Comparison of ENCODE assay signal across 16 cellular contexts in genomic region chr19:47682939-47683338, GRCh38. TPM values are rescaled to one million over a fixed set of nuclear protein-coding genes. Genes with fewer than 3 reads are reported as not detected.
DNase-seq lines count a peak whose midpoint lies in the region; ATAC-seq and TF ChIP-seq lines count a peak whose summit lies in the region.
"Had no signal": no experiment of that assay in that cellular context is flagged by ENCODE, and none has a peak within 500 bp of the region (broad histone marks: within the 10 kb centered on the region; RNA-seq: fewer than 3 reads in every experiment).

No MANE protein-coding gene starts in this region.

- H3K18ac ChIP-seq in mesendoderm (ENCODE audit: low read length) = no peak overlapping the region

- H2AFZ ChIP-seq in mammary epithelial cell (ENCODE audit: low read depth, low read length) = no peak overlapping the region
- H2AFZ ChIP-seq: PC-9 had no signal

- H3K4me1 Mint-ChIP-seq in WTC11 = no peaks in the 10 kb centered on the region

- H3K27ac ChIP-seq in SJSA1 (peak overlapping the region; percentile 30), mesendoderm (ENCODE audit: low read depth, low read length) (peak overlapping the region; percentile 79), mammary epithelial cell (ENCODE audit: insufficient read depth, low read depth, low read length) (no peak overlapping the region)
- H3K27ac ChIP-seq: PC-9 had no signal

- H3K4me1 ChIP-seq in SJSA1 (replicated peaks) = peaks cover 10% of the 10 kb centered on the region
- H3K4me1 ChIP-seq in mesendoderm (ENCODE audit: control insufficient read depth, low read depth, low read length) = peaks cover 5% of the 10 kb centered on the region
- no peaks in the 10 kb centered on the region for H3K4me1 ChIP-seq in mammary epithelial cell (ENCODE audit: insufficient read depth, low read length)
- H3K4me1 ChIP-seq: Caco-2 had no signal

- H3K27me3 ChIP-seq in SJSA1 (replicated peaks) (no peaks in the 10 kb centered on the region), mesendoderm (ENCODE audit: insufficient read depth, low read length, poor library complexity) (no peaks in the 10 kb centered on the region), mammary epithelial cell (ENCODE audit: insufficient read depth, low read length) (no peaks in the 10 kb centered on the region)

- H4K20me1 ChIP-seq in mammary epithelial cell (ENCODE audit: insufficient read depth, low read length) = no peaks in the 10 kb centered on the region

- dilution Hi-C loops in mammary epithelial cell (cut with HindIII; ENCODE audit: low sequenced_read_pairs) = loop anchor here (10.0 kb wide), 1 partner anchor 112 kb away; no protein-coding TSS in a partner anchor

- H3K36me3 ChIP-seq in SJSA1 (peaks cover 55% of the 10 kb centered on the region), mesendoderm (ENCODE audit: control insufficient read depth, insufficient read depth, low read length) (no peaks in the 10 kb centered on the region), mammary epithelial cell (ENCODE audit: insufficient read depth, low read length) (no peaks in the 10 kb centered on the region)

- peak overlapping the region; percentile 74 for H2BK5ac ChIP-seq in mesendoderm (ENCODE audit: low read length)

- H3K56ac ChIP-seq in mesendoderm (ENCODE audit: low read length) = no peak overlapping the region

- H3K4me2 ChIP-seq in mesendoderm (ENCODE audit: low read length) = no peak overlapping the region
- H3K4me2 ChIP-seq in mammary epithelial cell (ENCODE audit: insufficient read depth, low read depth, low read length) = no peak overlapping the region
- H3K4me2 ChIP-seq: PC-9 had no signal

- no peak overlapping the region for H4K8ac ChIP-seq in mesendoderm (ENCODE audit: low read depth, low read length)

- H3K27me3 Mint-ChIP-seq in WTC11 (ENCODE audit: low read depth) = no peaks in the 10 kb centered on the region; the same call in 1 of the 2 replicates

- peak in 1 of 2 experiments; percentile 72 for DNase-seq in SJSA1 (ENCODE audit: low read depth in 1 of 2, low spot score in 2 of 2)
- DNase-seq in WTC11 (ENCODE audit: low spot score) = no peak
- DNase-seq in cerebellum (ENCODE audit: low spot score) = peak; percentile 50
- peak; percentile 93 for DNase-seq in mesendoderm
- DNase-seq in stimulated activated CD4-positive, alpha-beta T cell treated with anti-CD3 and anti-CD28 coated beads, Interleukin-4, amount 100 ng/mL, for 1 hour = no peak
- no peak for DNase-seq in NCI-H1436 (lab: John Stamatoyannopoulos, UW)
- no peak for DNase-seq in mammary epithelial cell
- DNase-seq: Caco-2, DMS153, KG1, NCI-H1417 treated with DMSO at 0.1 percent for 48 hours, NCI-H2029, NCI-H2171 treated with DMSO at 0.1 percent for 48 hours, NCI-H82, PC-9 had no signal

- H3K4me3 ChIP-seq in SJSA1 (no peak overlapping the region), mesendoderm (ENCODE audit: low read length) (no peak overlapping the region), mammary epithelial cell (replicated peaks in 1 of 3; ENCODE audit: insufficient read depth in 1 of 3, low read depth in 2 of 3, low read length in 3 of 3) (no peak overlapping the region)
- H3K4me3 ChIP-seq: PC-9 had no signal

- no peak overlapping the region for H2BK120ac ChIP-seq in mesendoderm (ENCODE audit: low read depth, low read length)

- peaks cover 15% of the 10 kb centered on the region for H3K36me3 Mint-ChIP-seq in WTC11

- in situ Hi-C loops in mammary epithelial cell (cut with MboI; ENCODE audit: low sequenced_read_pairs in 2 of 2) = loop anchor here in 1 of 2 donors (25.0 kb wide), 1 partner anchor 396 kb away; no protein-coding TSS in a partner anchor

- H4K5ac ChIP-seq in mesendoderm (ENCODE audit: low read length) = no peak overlapping the region

- H3K79me1 ChIP-seq in mesendoderm (ENCODE audit: low read length) = peaks cover 11% of the 10 kb centered on the region

- no peak overlapping the region for H2AK5ac ChIP-seq in mesendoderm (ENCODE audit: low read length)

- no peak overlapping the region for H3K23ac ChIP-seq in mesendoderm (ENCODE audit: low read length)

- CTCF ChIA-PET in WTC11 (lab: Charles Lee) = no interaction called here
- CTCF ChIA-PET in mammary epithelial cell (lab: Charles Lee; ENCODE audit: low non-redundant PET) = no interaction called here

- POLR2A ChIA-PET in WTC11 (lab: Charles Lee) = no interaction called here

- no peak overlapping the region for H3K4ac ChIP-seq in mesendoderm (ENCODE audit: low read depth, low read length)

- intact Hi-C loops in mammary epithelial cell (cut with micrococcal nuclease) = no loop called here

- H3K79me2 ChIP-seq in mesendoderm (ENCODE audit: control insufficient read depth, insufficient read depth, low read length) = peaks cover 4% of the 10 kb centered on the region
- H3K79me2 ChIP-seq in mammary epithelial cell (ENCODE audit: insufficient read depth, low read length) = no peaks in the 10 kb centered on the region

- ATAC-seq in WTC11 (no peak), GM19463 (IDR thresholded peaks at IDR 0.05; ENCODE audit: unreplicated experiment) (no peak)

- H2BK15ac ChIP-seq in mesendoderm (replicated peaks; ENCODE audit: low read depth) = no peak overlapping the region

- H3K9me3 ChIP-seq in SJSA1 (replicated peaks) = no peaks in the 10 kb centered on the region
- H3K9me3 ChIP-seq in mammary epithelial cell (replicated peaks; ENCODE audit: insufficient read depth, low read length) = no peaks in the 10 kb centered on the region
- H3K9me3 ChIP-seq: Caco-2 had no signal

- H3K9me3 Mint-ChIP-seq in WTC11 = no peaks in the 10 kb centered on the region

- WGBS in mesendoderm (ENCODE audit: extremely low coverage, insufficient coverage, low lambda C conversion rate) = no CpG with 5 or more reads among the region's 6 CpGs
- WGBS in mammary epithelial cell (ENCODE audit: low coverage, missing lambda C conversion rate) = 94% methylated on average over 6 of the region's 6 CpGs

- BruUV-seq in mammary epithelial cell (replicated peaks; lab: Mats Ljungman, UMichigan) = no TSS peak

- H3K9ac ChIP-seq in mesendoderm (ENCODE audit: low read length) = no peak overlapping the region
- H3K9ac ChIP-seq in mammary epithelial cell (ENCODE audit: insufficient read depth, low read length) = no peak overlapping the region

- no peak overlapping the region for H3K4me3 Mint-ChIP-seq in WTC11

- TF ChIP-seq CTCF in WTC11 (IDR thresholded peaks at IDR 0.05) (no peak), mammary epithelial cell (conservative IDR thresholded peaks at IDR 0.05 in 1 of 2, IDR thresholded peaks at IDR 0.05 in 1 of 2; ENCODE audit: extremely low read depth in 1 of 2, insufficient read depth in 1 of 2, low read depth in 1 of 2, low read length in 2 of 2) (no peak)

- peak overlapping the region; percentile 69; the same call in 1 of the 2 replicates for H3K27ac Mint-ChIP-seq in WTC11

TF ChIP-seq in WTC11, 78 proteins besides CTCF, POLR2A, EP300 and RAD21:
- TF ChIP-seq ELF4 (CRISPR knock-in tag; IDR thresholded peaks at IDR 0.05; ENCODE audit: low read depth) (no peak), ZNF281 (CRISPR knock-in tag; IDR thresholded peaks at IDR 0.05) (no peak), MAX (CRISPR knock-in tag; IDR thresholded peaks at IDR 0.05) (no peak)

RNA-seq across cellular contexts. Expression of gene EHD2, which starts 30.3 kb away (rescaled TPM):
- 25.7 and 35.9 TPM in 2 replicates for total RNA-seq in SJSA1 (2014; rRNA removed; shearing (Covaris generic))
- total RNA-seq in WTC11 (2021) = 11.8 to 15.5 TPM (median 15.4 TPM) in 3 replicates
- 3.5 TPM for total RNA-seq in cerebellum
- 7.1 TPM for polyA plus RNA-seq in mesendoderm (2013, experiment 1 of 2)
- 7.0 TPM for polyA plus RNA-seq in mesendoderm (2013, experiment 2 of 2)
- 100 to 1,000 TPM; 111 to 178 TPM for total RNA-seq in mammary epithelial cell
- 43.8 TPM for polyA plus RNA-seq in mammary epithelial cell
- 178 TPM for polyA minus RNA-seq in mammary epithelial cell

Comparison
In these comparisons a context has a peak if more than half of its experiments do, and no peak if none do; other contexts are left out.
1. DNase-seq: peak in cerebellum (single experiment) and mesendoderm (single experiment); none in WTC11 (single experiment), stimulated activated CD4-positive, alpha-beta T cell treated with anti-CD3 and anti-CD28 coated beads, Interleukin-4, amount 100 ng/mL, for 1 hour (single experiment), NCI-H1436 (single experiment) and mammary epithelial cell (single experiment).